In the genomic region with DNA sequence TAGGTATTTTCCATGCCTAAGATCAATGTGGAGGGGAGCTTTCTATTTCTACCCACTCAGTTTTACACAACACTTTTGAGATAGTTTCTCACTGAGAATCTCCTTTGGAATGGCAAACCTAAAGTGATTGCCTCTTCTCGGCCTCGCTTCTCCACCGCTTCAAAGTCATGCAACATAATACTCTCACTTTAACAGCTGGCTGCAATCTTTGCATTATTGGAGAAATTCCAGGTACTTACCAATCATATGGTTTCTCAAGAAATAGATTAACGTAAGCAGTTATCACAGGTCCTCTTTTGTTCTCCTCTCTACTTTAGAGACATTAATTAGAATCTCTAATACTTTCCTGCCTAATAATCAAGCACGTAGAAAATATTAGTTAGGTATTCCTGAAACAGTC, we compare ENCODE assay signal across 25 cellular contexts. TPM values are rescaled to one million over a fixed set of nuclear protein-coding genes. Genes with fewer than 3 reads are reported as not detected.
"Had no signal": no experiment of that assay in that cellular context is flagged by ENCODE, and none has a peak within 500 bp of the region (broad histone marks: within the 10 kb centered on the region; RNA-seq: fewer than 3 reads in every experiment).

No MANE protein-coding gene starts in this region.

- H3K27ac Mint-ChIP-seq: activated B cell treated with CpG ODN at 0.5 μM for 24 hours; activated CD4-positive, alpha-beta T cell treated with anti-CD3 and anti-CD28 coated beads, Interleukin-2, amount 10 ng/mL, durations not matched to agents 24 days and 14 days; activated CD8-positive, alpha-beta memory T cell treated with anti-CD3 and anti-CD28 coated beads, Interleukin-2, amount 10 ng/mL, durations not matched to agents 7 days and 5 days; activated naive CD4-positive, alpha-beta T cell treated with anti-CD3 and anti-CD28 coated beads for 36 hours; activated naive CD8-positive, alpha-beta T cell treated with anti-CD3 and anti-CD28 coated beads, Interleukin-2, amount 10 ng/mL, durations not matched to agents 7 days and 5 days; activated T-cell treated with anti-CD3 and anti-CD28 coated beads, Interleukin-2, amount 50 U/mL, for 24 hours; activated T-helper 1 cell treated with anti-CD3 and anti-CD28 coated beads, Interleukin-12 subunit alpha, Interleukin-12 subunit beta, Interleukin-2, Interleukin-4 antibody, amounts not matched to agents 30 ng/mL and 10 ng/mL and 1 ng/mL, durations not matched to agents 14 hours and 24 hours and 36 hours; T-helper 17 cell had no signal

- H3K27ac ChIP-seq: adrenal gland had no signal

- DNase-seq: activated B cell treated with CpG ODN at 0.5 μM for 24 hours; activated CD4-positive, alpha-beta T cell treated with anti-CD3 and anti-CD28 coated beads for 1 hour; activated CD4-positive, alpha-beta T cell treated with anti-CD3 and anti-CD28 coated beads, Interleukin-2, amount 10 ng/mL, durations not matched to agents 24 days and 14 days; activated CD4-positive, alpha-beta T cell treated with anti-CD3 and anti-CD28 coated beads, Interleukin-2, amount 50 U/mL, for 48 hours; activated CD8-positive, alpha-beta memory T cell treated with anti-CD3 and anti-CD28 coated beads, Interleukin-2, amount 10 ng/mL, durations not matched to agents 7 days and 5 days; activated effector memory CD4-positive, alpha-beta T cell treated with anti-CD3 and anti-CD28 coated beads, Interleukin-2, amount 50 U/mL, for 16 hours; activated naive CD4-positive, alpha-beta T cell treated with anti-CD3 and anti-CD28 coated beads for 36 hours; activated naive CD8-positive, alpha-beta T cell treated with anti-CD3 and anti-CD28 coated beads, Interleukin-2, amount 10 ng/mL, durations not matched to agents 7 days and 5 days; activated T-cell treated with anti-CD3 and anti-CD28 coated beads, Interleukin-2, amount 50 U/mL, for 24 hours; adrenal gland; anterior cingulate cortex; central memory CD4-positive, alpha-beta T cell; Kasumi-1; KBM-7; NCI-H1048; NCI-H146; NCI-H187 treated with DMSO at 0.1 percent for 48 hours; NCI-H345; NCI-H510A; SHP77 treated with DMSO at 0.1 percent for 48 hours; T-helper 17 cell; T1000 had no signal

- FAIRE-seq: RCC 7860, TTC549 had no signal

- H3K4me3 Mint-ChIP-seq: activated B cell treated with CpG ODN at 0.5 μM for 24 hours; activated CD4-positive, alpha-beta T cell treated with anti-CD3 and anti-CD28 coated beads, Interleukin-2, amount 10 ng/mL, durations not matched to agents 24 days and 14 days; activated CD8-positive, alpha-beta memory T cell treated with anti-CD3 and anti-CD28 coated beads, Interleukin-2, amount 10 ng/mL, durations not matched to agents 7 days and 5 days; activated naive CD4-positive, alpha-beta T cell treated with anti-CD3 and anti-CD28 coated beads for 36 hours; activated naive CD8-positive, alpha-beta T cell treated with anti-CD3 and anti-CD28 coated beads, Interleukin-2, amount 10 ng/mL, durations not matched to agents 7 days and 5 days; activated T-cell treated with anti-CD3 and anti-CD28 coated beads, Interleukin-2, amount 50 U/mL, for 24 hours; activated T-helper 1 cell treated with anti-CD3 and anti-CD28 coated beads, Interleukin-12 subunit alpha, Interleukin-12 subunit beta, Interleukin-2, Interleukin-4 antibody, amounts not matched to agents 30 ng/mL and 10 ng/mL and 1 ng/mL, durations not matched to agents 14 hours and 24 hours and 36 hours; T-helper 17 cell had no signal

- H3K9me3 Mint-ChIP-seq: activated B cell treated with CpG ODN at 0.5 μM for 24 hours; activated CD4-positive, alpha-beta T cell treated with anti-CD3 and anti-CD28 coated beads, Interleukin-2, amount 10 ng/mL, durations not matched to agents 24 days and 14 days; activated naive CD4-positive, alpha-beta T cell treated with anti-CD3 and anti-CD28 coated beads for 36 hours; activated naive CD8-positive, alpha-beta T cell treated with anti-CD3 and anti-CD28 coated beads, Interleukin-2, amount 10 ng/mL, durations not matched to agents 7 days and 5 days; activated T-cell treated with anti-CD3 and anti-CD28 coated beads, Interleukin-2, amount 50 U/mL, for 24 hours; activated T-helper 1 cell treated with anti-CD3 and anti-CD28 coated beads, Interleukin-12 subunit alpha, Interleukin-12 subunit beta, Interleukin-2, Interleukin-4 antibody, amounts not matched to agents 30 ng/mL and 10 ng/mL and 1 ng/mL, durations not matched to agents 14 hours and 24 hours and 36 hours had no signal

- H3K9me3 ChIP-seq: adrenal gland had no signal

- H3K36me3 Mint-ChIP-seq: activated CD8-positive, alpha-beta memory T cell treated with anti-CD3 and anti-CD28 coated beads, Interleukin-2, amount 10 ng/mL, durations not matched to agents 7 days and 5 days; activated naive CD8-positive, alpha-beta T cell treated with anti-CD3 and anti-CD28 coated beads, Interleukin-2, amount 10 ng/mL, durations not matched to agents 7 days and 5 days had no signal

- H3K4me1 Mint-ChIP-seq: activated B cell treated with CpG ODN at 0.5 μM for 24 hours; activated CD4-positive, alpha-beta T cell treated with anti-CD3 and anti-CD28 coated beads, Interleukin-2, amount 10 ng/mL, durations not matched to agents 24 days and 14 days; activated CD8-positive, alpha-beta memory T cell treated with anti-CD3 and anti-CD28 coated beads, Interleukin-2, amount 10 ng/mL, durations not matched to agents 7 days and 5 days; activated naive CD8-positive, alpha-beta T cell treated with anti-CD3 and anti-CD28 coated beads, Interleukin-2, amount 10 ng/mL, durations not matched to agents 7 days and 5 days; T-helper 17 cell had no signal

- H3K4me3 ChIP-seq: adrenal gland had no signal

- H3K36me3 ChIP-seq: adrenal gland had no signal

- ATAC-seq: activated CD8-positive, alpha-beta memory T cell treated with anti-CD3 and anti-CD28 coated beads, Interleukin-2, amount 10 ng/mL, durations not matched to agents 7 days and 5 days; T-helper 17 cell had no signal

- H3K27me3 Mint-ChIP-seq: activated B cell treated with CpG ODN at 0.5 μM for 24 hours; activated CD4-positive, alpha-beta T cell treated with anti-CD3 and anti-CD28 coated beads, Interleukin-2, amount 10 ng/mL, durations not matched to agents 24 days and 14 days; activated CD8-positive, alpha-beta memory T cell treated with anti-CD3 and anti-CD28 coated beads, Interleukin-2, amount 10 ng/mL, durations not matched to agents 7 days and 5 days; activated naive CD8-positive, alpha-beta T cell treated with anti-CD3 and anti-CD28 coated beads, Interleukin-2, amount 10 ng/mL, durations not matched to agents 7 days and 5 days; T-helper 17 cell had no signal

RNA-seq across cellular contexts. Expression of gene IL13RA2, which starts 3.7 kb away (rescaled TPM):
- total RNA-seq: activated B cell treated with CpG ODN at 0.5 μM for 24 hours; activated CD4-positive, alpha-beta T cell treated with anti-CD3 and anti-CD28 coated beads, Interleukin-2, amount 10 ng/mL, durations not matched to agents 24 days and 14 days; activated CD8-positive, alpha-beta memory T cell treated with anti-CD3 and anti-CD28 coated beads, Interleukin-2, amount 10 ng/mL, durations not matched to agents 7 days and 5 days; activated naive CD4-positive, alpha-beta T cell treated with anti-CD3 and anti-CD28 coated beads for 36 hours; activated naive CD8-positive, alpha-beta T cell treated with anti-CD3 and anti-CD28 coated beads, Interleukin-2, amount 10 ng/mL, durations not matched to agents 7 days and 5 days; activated T-helper 1 cell treated with anti-CD3 and anti-CD28 coated beads, Interleukin-12 subunit alpha, Interleukin-12 subunit beta, Interleukin-2, Interleukin-4 antibody, amounts not matched to agents 30 ng/mL and 10 ng/mL and 1 ng/mL, durations not matched to agents 14 hours and 24 hours and 36 hours; T-helper 17 cell had no signal
